Comparison of ENCODE assay signal across 1 cellular context in the genomic region with DNA sequence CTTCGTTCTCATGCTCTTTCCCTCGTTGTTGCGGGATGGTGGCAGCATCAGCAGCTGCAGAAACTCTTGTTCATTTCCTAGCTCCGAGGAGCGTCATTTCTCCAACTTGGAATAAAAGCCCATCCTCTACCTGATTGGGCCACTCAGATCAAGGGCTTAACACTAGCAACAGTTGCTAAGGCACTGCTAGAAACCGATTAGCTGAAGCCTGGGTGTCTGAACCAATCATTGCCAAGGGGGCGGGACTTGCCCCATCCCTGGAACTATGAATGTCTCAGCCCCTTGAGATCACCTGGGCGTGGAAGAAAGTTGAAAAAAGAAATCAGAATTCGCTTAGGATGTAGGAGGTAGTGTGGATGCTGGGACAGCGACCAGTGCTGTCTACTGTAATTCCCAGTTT.
TF ChIP-seq lines count a peak whose summit lies in the region.

No MANE protein-coding gene starts in this region.

TF ChIP-seq in GM23338, 12 proteins besides CTCF, POLR2A, EP300 and RAD21 (continued from another document):
- TF ChIP-seq, protein P1, sequence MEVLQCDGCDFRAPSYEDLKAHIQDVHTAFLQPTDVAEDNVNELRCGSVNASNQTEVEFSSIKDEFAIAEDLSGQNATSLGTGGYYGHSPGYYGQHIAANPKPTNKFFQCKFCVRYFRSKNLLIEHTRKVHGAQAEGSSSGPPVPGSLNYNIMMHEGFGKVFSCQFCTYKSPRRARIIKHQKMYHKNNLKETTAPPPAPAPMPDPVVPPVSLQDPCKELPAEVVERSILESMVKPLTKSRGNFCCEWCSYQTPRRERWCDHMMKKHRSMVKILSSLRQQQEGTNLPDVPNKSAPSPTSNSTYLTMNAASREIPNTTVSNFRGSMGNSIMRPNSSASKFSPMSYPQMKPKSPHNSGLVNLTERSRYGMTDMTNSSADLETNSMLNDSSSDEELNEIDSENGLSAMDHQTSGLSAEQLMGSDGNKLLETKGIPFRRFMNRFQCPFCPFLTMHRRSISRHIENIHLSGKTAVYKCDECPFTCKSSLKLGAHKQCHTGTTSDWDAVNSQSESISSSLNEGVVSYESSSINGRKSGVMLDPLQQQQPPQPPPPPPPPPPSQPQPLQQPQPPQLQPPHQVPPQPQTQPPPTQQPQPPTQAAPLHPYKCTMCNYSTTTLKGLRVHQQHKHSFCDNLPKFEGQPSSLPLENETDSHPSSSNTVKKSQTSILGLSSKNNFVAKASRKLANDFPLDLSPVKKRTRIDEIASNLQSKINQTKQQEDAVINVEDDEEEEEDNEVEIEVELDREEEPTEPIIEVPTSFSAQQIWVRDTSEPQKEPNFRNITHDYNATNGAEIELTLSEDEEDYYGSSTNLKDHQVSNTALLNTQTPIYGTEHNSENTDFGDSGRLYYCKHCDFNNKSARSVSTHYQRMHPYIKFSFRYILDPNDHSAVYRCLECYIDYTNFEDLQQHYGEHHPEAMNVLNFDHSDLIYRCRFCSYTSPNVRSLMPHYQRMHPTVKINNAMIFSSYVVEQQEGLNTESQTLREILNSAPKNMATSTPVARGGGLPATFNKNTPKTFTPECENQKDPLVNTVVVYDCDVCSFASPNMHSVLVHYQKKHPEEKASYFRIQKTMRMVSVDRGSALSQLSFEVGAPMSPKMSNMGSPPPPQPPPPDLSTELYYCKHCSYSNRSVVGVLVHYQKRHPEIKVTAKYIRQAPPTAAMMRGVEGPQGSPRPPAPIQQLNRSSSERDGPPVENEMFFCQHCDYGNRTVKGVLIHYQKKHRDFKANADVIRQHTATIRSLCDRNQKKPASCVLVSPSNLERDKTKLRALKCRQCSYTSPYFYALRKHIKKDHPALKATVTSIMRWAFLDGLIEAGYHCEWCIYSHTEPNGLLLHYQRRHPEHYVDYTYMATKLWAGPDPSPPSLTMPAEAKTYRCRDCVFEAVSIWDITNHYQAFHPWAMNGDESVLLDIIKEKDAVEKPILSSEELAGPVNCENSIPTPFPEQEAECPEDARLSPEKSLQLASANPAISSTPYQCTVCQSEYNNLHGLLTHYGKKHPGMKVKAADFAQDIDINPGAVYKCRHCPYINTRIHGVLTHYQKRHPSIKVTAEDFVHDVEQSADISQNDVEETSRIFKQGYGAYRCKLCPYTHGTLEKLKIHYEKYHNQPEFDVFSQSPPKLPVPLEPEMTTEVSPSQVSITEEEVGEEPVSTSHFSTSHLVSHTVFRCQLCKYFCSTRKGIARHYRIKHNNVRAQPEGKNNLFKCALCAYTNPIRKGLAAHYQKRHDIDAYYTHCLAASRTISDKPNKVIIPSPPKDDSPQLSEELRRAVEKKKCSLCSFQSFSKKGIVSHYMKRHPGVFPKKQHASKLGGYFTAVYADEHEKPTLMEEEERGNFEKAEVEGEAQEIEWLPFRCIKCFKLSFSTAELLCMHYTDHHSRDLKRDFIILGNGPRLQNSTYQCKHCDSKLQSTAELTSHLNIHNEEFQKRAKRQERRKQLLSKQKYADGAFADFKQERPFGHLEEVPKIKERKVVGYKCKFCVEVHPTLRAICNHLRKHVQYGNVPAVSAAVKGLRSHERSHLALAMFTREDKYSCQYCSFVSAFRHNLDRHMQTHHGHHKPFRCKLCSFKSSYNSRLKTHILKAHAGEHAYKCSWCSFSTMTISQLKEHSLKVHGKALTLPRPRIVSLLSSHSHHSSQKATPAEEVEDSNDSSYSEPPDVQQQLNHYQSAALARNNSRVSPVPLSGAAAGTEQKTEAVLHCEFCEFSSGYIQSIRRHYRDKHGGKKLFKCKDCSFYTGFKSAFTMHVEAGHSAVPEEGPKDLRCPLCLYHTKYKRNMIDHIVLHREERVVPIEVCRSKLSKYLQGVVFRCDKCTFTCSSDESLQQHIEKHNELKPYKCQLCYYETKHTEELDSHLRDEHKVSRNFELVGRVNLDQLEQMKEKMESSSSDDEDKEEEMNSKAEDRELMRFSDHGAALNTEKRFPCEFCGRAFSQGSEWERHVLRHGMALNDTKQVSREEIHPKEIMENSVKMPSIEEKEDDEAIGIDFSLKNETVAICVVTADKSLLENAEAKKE (CRISPR knock-in tag; IDR thresholded peaks at IDR 0.05) = no peak
